Comparison of ENCODE assay signal across 8 cellular contexts in genomic region chr10:22666287-22667092, GRCh38. TPM values are rescaled to one million over a fixed set of nuclear protein-coding genes. Genes with fewer than 3 reads are reported as not detected.
DNase-seq lines count a peak whose midpoint lies in the region; ATAC-seq, FAIRE-seq and TF ChIP-seq lines count a peak whose summit lies in the region.

No MANE protein-coding gene starts in this region.

- no peaks in the 10 kb centered on the region for H3K9me3 ChIP-seq in cardiac muscle cell (ENCODE audit: low read depth)

- no peak for FAIRE-seq in H54 (lab: Jason Lieb, UNC)

- TF ChIP-seq POLR2A in H54 (IDR thresholded peaks at IDR 0.05; ENCODE audit: low read depth, low read length), result no peak

- no peaks in the 10 kb centered on the region for H3K27me3 ChIP-seq in cardiac muscle cell

- intact Hi-C loops in cardiac septum (cut with DNase I), result no loop called here

- TF ChIP-seq CTCF in cardiac muscle cell (IDR thresholded peaks at IDR 0.05; ENCODE audit: low read depth, low read length), result no peak
- no peak for TF ChIP-seq CTCF in fibroblast of villous mesenchyme (IDR thresholded peaks at IDR 0.05; ENCODE audit: insufficient read depth, low read depth, low read length)

- peaks cover 12% of the 10 kb centered on the region for H3K4me1 ChIP-seq in cardiac muscle cell (ENCODE audit: low read depth)

- DNase-seq in cardiac muscle cell (ENCODE audit: low read depth in 1 of 2, low spot score in 1 of 2), result peak; percentile 36 to 73
- no peak for DNase-seq in cardiac septum (ENCODE audit: low spot score)
- DNase-seq in T-helper 22 cell (ENCODE audit: low read depth), result peak; percentile 65
- DNase-seq in fibroblast of villous mesenchyme (ENCODE audit: low read depth), result peak; percentile 66
- no peak for DNase-seq in C1 segment of cervical spinal cord (lab: John Stamatoyannopoulos, UW)
- no peak for DNase-seq in H54 (ENCODE audit: insufficient read length, low spot score)
- DNase-seq in NCI-H2196 (lab: John Stamatoyannopoulos, UW; ENCODE audit: unreplicated experiment), result no peak

- H3K27ac ChIP-seq in cardiac muscle cell, result no peak overlapping the region

- ATAC-seq in HG03039 (IDR thresholded peaks at IDR 0.05; ENCODE audit: unreplicated experiment), result peak; percentile 67

- H3K36me3 ChIP-seq in cardiac muscle cell, result no peaks in the 10 kb centered on the region

- no peak overlapping the region for H3K4me3 ChIP-seq in cardiac muscle cell
- no peak overlapping the region for H3K4me3 ChIP-seq in fibroblast of villous mesenchyme (ENCODE audit: low read depth, low read length)

RNA-seq across cellular contexts. Expression of gene PIP4K2A, which starts 47.9 kb away (rescaled TPM):
- total RNA-seq in cardiac muscle cell, result 12.9 and 23.9 TPM in 2 replicates
- 12.1 and 15.1 TPM in 2 replicates for polyA plus RNA-seq in cardiac muscle cell
- 20.0 TPM for total RNA-seq in cardiac septum
- total RNA-seq in fibroblast of villous mesenchyme, result 35.8 and 66.7 TPM in 2 replicates

Comparison
In these comparisons a context has a peak if more than half of its experiments do, and no peak if none do; other contexts are left out.
1. DNase-seq: peak in cardiac muscle cell (2 of 2), T-helper 22 cell (single experiment) and fibroblast of villous mesenchyme (single experiment); none in cardiac septum (single experiment), C1 segment of cervical spinal cord (0 of 14), H54 (single experiment) and NCI-H2196 (single experiment).